17 cellular contexts compared by ENCODE assay signal in genomic region chr11:75454987-75455386, GRCh38.
DNase-seq lines count a peak whose midpoint lies in the region; ATAC-seq lines count a peak whose summit lies in the region.
"Had no signal": no experiment of that assay in that cellular context is flagged by ENCODE, and none has a peak within 500 bp of the region (broad histone marks: within the 10 kb centered on the region; RNA-seq: fewer than 3 reads in every experiment).

No MANE protein-coding gene starts in this region.

- peak overlapping the region in 1 of 5 donors; percentile 45 for H3K9ac ChIP-seq in subcutaneous abdominal adipose tissue (ENCODE audit: low read length in 5 of 5)
- H3K9ac ChIP-seq: BLaER1 treated with 17β-estradiol and CSF1 and Interleukin-3, amounts not matched to agents 10 nM and 100 nM had no signal

- H3K27ac ChIP-seq in subcutaneous abdominal adipose tissue (ENCODE audit: low read depth, low read length), result peak overlapping the region; percentile 42
- H3K27ac ChIP-seq: BLaER1 treated with 17β-estradiol and CSF1 and Interleukin-3, amounts not matched to agents 10 nM and 100 nM; HL-60; Peyer's patch had no signal

- H3K4me3 ChIP-seq in subcutaneous abdominal adipose tissue (ENCODE audit: low read depth in 1 of 5, low read length in 5 of 5), result no peak overlapping the region
- H3K4me3 ChIP-seq: BLaER1 treated with 17β-estradiol and CSF1 and Interleukin-3, amounts not matched to agents 10 nM and 100 nM; GM23338; K562; Peyer's patch had no signal

- peaks cover 0 to 22% (median 20%) of the 10 kb centered on the region in 5 donors for H3K4me1 ChIP-seq in subcutaneous abdominal adipose tissue (ENCODE audit: control insufficient read depth in 5 of 5, insufficient read depth in 5 of 5, low read length in 5 of 5)
- H3K4me1 ChIP-seq: BLaER1 treated with 17β-estradiol and CSF1 and Interleukin-3, amounts not matched to agents 10 nM and 100 nM; Peyer's patch had no signal

- H3K27me3 ChIP-seq in subcutaneous abdominal adipose tissue (ENCODE audit: control insufficient read depth in 5 of 5, insufficient read depth in 4 of 5, low read length in 5 of 5), result no peaks in the 10 kb centered on the region
- H3K27me3 ChIP-seq: BLaER1 treated with 17β-estradiol and CSF1 and Interleukin-3, amounts not matched to agents 10 nM and 100 nM; Peyer's patch had no signal

- peaks cover 0 to 43% (median 29%) of the 10 kb centered on the region in 5 donors for H3K36me3 ChIP-seq in subcutaneous abdominal adipose tissue (ENCODE audit: control insufficient read depth in 5 of 5, insufficient read depth in 5 of 5, low read length in 5 of 5)
- H3K36me3 ChIP-seq: Peyer's patch had no signal

- no peaks in the 10 kb centered on the region for H3K9me3 ChIP-seq in subcutaneous abdominal adipose tissue (ENCODE audit: control insufficient read depth in 5 of 5, low read length in 5 of 5)
- H3K9me3 ChIP-seq: BLaER1 treated with 17β-estradiol and CSF1 and Interleukin-3, amounts not matched to agents 10 nM and 100 nM; Peyer's patch had no signal

- DNase-seq in NCI-H2029 (lab: John Stamatoyannopoulos, UW) (peak; percentile 20), NCI-H2029 treated with DMSO at 0.1 percent for 48 hours (lab: John Stamatoyannopoulos, UW) (no peak), NCI-H2196 treated with DMSO at 0.1 percent for 48 hours (lab: John Stamatoyannopoulos, UW; ENCODE audit: unreplicated experiment) (peak; percentile 64), cerebellar cortex (ENCODE audit: low spot score) (peak; percentile 36), NCI-H526 (lab: John Stamatoyannopoulos, UW) (no peak)
- DNase-seq in NK-92 treated with Interleukin-12 subunit alpha and Interleukin-12 subunit beta, amount 100 ng/mL, for 24 hours (lab: John Stamatoyannopoulos, UW), result no peak
- DNase-seq: NCI-H1930, NCI-H748 treated with DMSO at 0.1 percent for 48 hours, Peyer's patch, SHP77 had no signal

- ATAC-seq in GM18511 (IDR thresholded peaks at IDR 0.05; ENCODE audit: unreplicated experiment), result no peak
- ATAC-seq: GM23338, K562, SK-N-SH treated with all-trans-retinoic acid at 6 μM for 48 hours had no signal

Comparison
In these comparisons a context has a peak if more than half of its experiments do, and no peak if none do; other contexts are left out.
1. DNase-seq: peak in NCI-H2029 (single experiment), NCI-H2196 treated with DMSO at 0.1 percent for 48 hours (single experiment) and cerebellar cortex (single experiment); none in NCI-H2029 treated with DMSO at 0.1 percent for 48 hours (single experiment), NK-92 treated with Interleukin-12 subunit alpha and Interleukin-12 subunit beta, amount 100 ng/mL, for 24 hours (single experiment) and NCI-H526 (0 of 2).